Comparison of ENCODE assay signal across 18 cellular contexts in the genomic region with DNA sequence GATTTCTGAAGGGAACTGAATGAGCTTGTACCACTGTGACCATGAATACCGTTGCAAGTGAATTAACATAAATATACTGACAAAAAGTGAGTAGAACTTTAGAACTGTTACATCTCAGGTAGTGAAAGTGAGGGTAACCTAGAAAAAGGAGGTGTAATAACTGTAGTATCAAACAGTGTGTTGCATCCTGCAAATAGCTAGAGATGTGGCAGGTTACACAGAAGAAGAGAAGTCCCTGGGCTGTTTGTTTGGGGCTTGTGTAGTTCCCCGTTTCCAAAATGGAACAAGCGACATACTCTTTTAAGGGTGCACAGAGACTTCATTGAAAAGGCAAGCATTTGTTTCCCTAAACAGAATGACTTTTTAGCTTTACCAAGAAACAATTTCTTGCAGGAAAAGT.
DNase-seq lines count a peak whose midpoint lies in the region; ATAC-seq lines count a peak whose summit lies in the region.
"Had no signal": no experiment of that assay in that cellular context is flagged by ENCODE, and none has a peak within 500 bp of the region (broad histone marks: within the 10 kb centered on the region; RNA-seq: fewer than 3 reads in every experiment).

No MANE protein-coding gene starts in this region.

- H3K4me2 ChIP-seq in Karpas-422 (ENCODE audit: low read depth, low read length, poor library complexity, severe bottlenecking): peak overlapping the region; percentile 1
- H3K4me2 ChIP-seq: A549 had no signal

- DNase-seq in activated T-cell treated with anti-CD3 and anti-CD28 coated beads, Interleukin-2, amount 50 U/mL, for 24 hours: no peak
- no peak for DNase-seq in activated T-cell treated with anti-CD3 and anti-CD28 coated beads, Interleukin-2, amount 50 U/mL, for 1 hour
- no peak for DNase-seq in Karpas-422
- DNase-seq in stimulated activated effector memory CD8-positive, alpha-beta T cell treated with anti-CD3 and anti-CD28 coated beads, Interleukin-12 subunit alpha, Interleukin-12 subunit beta, amount 100 ng/mL, for 72 hours (ENCODE audit: low spot score in 2 of 2): no peak
- no peak for DNase-seq in C1 segment of cervical spinal cord (lab: John Stamatoyannopoulos, UW)
- DNase-seq in COLO829 (ENCODE audit: low spot score): no peak
- DNase-seq: CD4-positive, CD25-positive, alpha-beta regulatory T cell; GF-D8; HFFc6; MV-4-11; NCI-H1436; NCI-H2029 treated with DMSO at 0.1 percent for 48 hours; NCI-H510A treated with DMSO at 0.1 percent for 48 hours; SHP77 had no signal

- peaks cover 8% of the 10 kb centered on the region for H3K9me3 Mint-ChIP-seq in activated T-cell treated with anti-CD3 and anti-CD28 coated beads, Interleukin-2, amount 50 U/mL, for 24 hours
- no peaks in the 10 kb centered on the region for H3K9me3 Mint-ChIP-seq in stimulated activated effector memory CD8-positive, alpha-beta T cell treated with anti-CD3 and anti-CD28 coated beads, Interleukin-12 subunit alpha, Interleukin-12 subunit beta, amount 100 ng/mL, for 72 hours
- H3K9me3 Mint-ChIP-seq: HFFc6 had no signal

- H3K9me3 ChIP-seq in Karpas-422 (ENCODE audit: low read length): no peaks in the 10 kb centered on the region
- H3K9me3 ChIP-seq: A549 had no signal

- peak overlapping the region; percentile 44 for H3K27ac Mint-ChIP-seq in activated T-cell treated with anti-CD3 and anti-CD28 coated beads, Interleukin-2, amount 50 U/mL, for 24 hours
- H3K27ac Mint-ChIP-seq in stimulated activated effector memory CD8-positive, alpha-beta T cell treated with anti-CD3 and anti-CD28 coated beads, Interleukin-12 subunit alpha, Interleukin-12 subunit beta, amount 100 ng/mL, for 72 hours: peak overlapping the region; percentile 86
- H3K27ac Mint-ChIP-seq: HFFc6 had no signal

- H3K27me3 ChIP-seq in Karpas-422 (ENCODE audit: low read length): no peaks in the 10 kb centered on the region

- peaks cover 33% of the 10 kb centered on the region for H3K36me3 Mint-ChIP-seq in activated T-cell treated with anti-CD3 and anti-CD28 coated beads, Interleukin-2, amount 50 U/mL, for 24 hours (ENCODE audit: low read depth)
- peaks cover 22% of the 10 kb centered on the region for H3K36me3 Mint-ChIP-seq in stimulated activated effector memory CD8-positive, alpha-beta T cell treated with anti-CD3 and anti-CD28 coated beads, Interleukin-12 subunit alpha, Interleukin-12 subunit beta, amount 100 ng/mL, for 72 hours

- peaks cover 24% of the 10 kb centered on the region; the same call in 1 of the 2 replicates for H3K36me3 ChIP-seq in Karpas-422 (ENCODE audit: insufficient read depth, low read length)

- H3K27me3 Mint-ChIP-seq in activated T-cell treated with anti-CD3 and anti-CD28 coated beads, Interleukin-2, amount 50 U/mL, for 24 hours: no peaks in the 10 kb centered on the region
- H3K27me3 Mint-ChIP-seq: CD4-positive, CD25-positive, alpha-beta regulatory T cell had no signal

- peaks cover 75% of the 10 kb centered on the region for H3K4me1 ChIP-seq in Karpas-422 (ENCODE audit: low read length)
- H3K4me1 ChIP-seq: A549 had no signal

- H3K27ac ChIP-seq in Karpas-422 (ENCODE audit: low read length): peak overlapping the region; percentile 79
- H3K27ac ChIP-seq: A549 had no signal

- peak overlapping the region; percentile 4; the same call in 1 of the 2 replicates for H3K9ac ChIP-seq in Karpas-422 (ENCODE audit: low read length)

- H2AFZ ChIP-seq in Karpas-422 (ENCODE audit: low read length): no peak overlapping the region

- no peak overlapping the region for H3K4me3 ChIP-seq in Karpas-422 (ENCODE audit: low read length)
- H3K4me3 ChIP-seq: A549 had no signal

- peaks cover 39% of the 10 kb centered on the region for H3K4me1 Mint-ChIP-seq in activated T-cell treated with anti-CD3 and anti-CD28 coated beads, Interleukin-2, amount 50 U/mL, for 24 hours (ENCODE audit: low read depth)
- H3K4me1 Mint-ChIP-seq in stimulated activated effector memory CD8-positive, alpha-beta T cell treated with anti-CD3 and anti-CD28 coated beads, Interleukin-12 subunit alpha, Interleukin-12 subunit beta, amount 100 ng/mL, for 72 hours: peaks cover 42% of the 10 kb centered on the region

- H3K79me2 ChIP-seq in Karpas-422 (ENCODE audit: low read length): peaks cover 35% of the 10 kb centered on the region

- no peak overlapping the region for H3K4me3 Mint-ChIP-seq in activated T-cell treated with anti-CD3 and anti-CD28 coated beads, Interleukin-2, amount 50 U/mL, for 24 hours
- peak overlapping the region; percentile 51 for H3K4me3 Mint-ChIP-seq in stimulated activated effector memory CD8-positive, alpha-beta T cell treated with anti-CD3 and anti-CD28 coated beads, Interleukin-12 subunit alpha, Interleukin-12 subunit beta, amount 100 ng/mL, for 72 hours
- H3K4me3 Mint-ChIP-seq: CD4-positive, CD25-positive, alpha-beta regulatory T cell; HFFc6 had no signal

- H3K9me2 ChIP-seq in Karpas-422 (replicated peaks; ENCODE audit: insufficient read depth, low read length): no peaks in the 10 kb centered on the region

- no peaks in the 10 kb centered on the region for H4K20me1 ChIP-seq in Karpas-422 (ENCODE audit: insufficient read depth, low read depth, low read length)

- peak; percentile 59 for ATAC-seq in GM18868 (IDR thresholded peaks at IDR 0.05; ENCODE audit: unreplicated experiment)
- peak; percentile 79 for ATAC-seq in stimulated activated effector memory CD8-positive, alpha-beta T cell treated with anti-CD3 and anti-CD28 coated beads, Interleukin-12 subunit alpha, Interleukin-12 subunit beta, amount 100 ng/mL, for 72 hours
- ATAC-seq in HG02642 (IDR thresholded peaks at IDR 0.05; ENCODE audit: poor library complexity, unreplicated experiment): no peak
- ATAC-seq: A549, SK-N-SH treated with all-trans-retinoic acid at 6 μM for 48 hours had no signal
